ENCODE assay signal across 23 cellular contexts in the genomic region with DNA sequence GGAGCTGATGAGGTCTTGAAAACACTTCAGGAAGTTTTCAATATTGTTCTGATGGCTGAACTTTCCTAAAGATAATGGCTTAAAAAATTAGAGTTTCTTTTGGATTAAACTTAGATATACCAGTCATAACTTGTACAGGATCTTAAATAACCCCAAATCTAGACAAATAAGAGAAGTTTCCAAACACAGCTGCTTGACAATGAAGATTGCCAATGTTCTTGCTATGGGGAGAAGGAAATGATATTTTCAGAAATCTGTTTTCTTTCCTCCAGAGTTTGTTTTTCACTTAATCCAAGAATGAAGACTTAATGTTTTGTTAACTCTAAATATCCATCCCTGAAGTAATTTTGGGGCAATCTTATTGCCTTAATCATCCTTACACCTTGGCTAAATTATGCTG. TPM values are rescaled to one million over a fixed set of nuclear protein-coding genes. Genes with fewer than 3 reads are reported as not detected.
DNase-seq lines count a peak whose midpoint lies in the region; ATAC-seq and TF ChIP-seq lines count a peak whose summit lies in the region.
"Had no signal": no experiment of that assay in that cellular context is flagged by ENCODE, and none has a peak within 500 bp of the region (broad histone marks: within the 10 kb centered on the region; RNA-seq: fewer than 3 reads in every experiment).

No MANE protein-coding gene starts in this region.

- no peak overlapping the region for H3K9ac ChIP-seq in muscle layer of colon (ENCODE audit: low read length)

- peak overlapping the region; percentile 43 for H3K27ac ChIP-seq in muscle layer of colon (ENCODE audit: low read depth, low read length)
- peak overlapping the region in 4 of 5 donors; percentile 34 to 65 (median 48) for H3K27ac ChIP-seq in stomach
- H3K27ac ChIP-seq: C4-2B, PC-9, thyroid gland had no signal

- H3K4me1 ChIP-seq in muscle layer of colon (ENCODE audit: insufficient read depth, low read length) (no peaks in the 10 kb centered on the region), stomach (no peaks in the 10 kb centered on the region)
- H3K4me1 ChIP-seq: Caco-2, thyroid gland had no signal

- no peak for TF ChIP-seq EP300 in stomach (IDR thresholded peaks at IDR 0.05)

- H3K27me3 ChIP-seq in muscle layer of colon (ENCODE audit: control insufficient read depth in 1 of 2, insufficient read depth in 2 of 2, low read length in 2 of 2): no peaks in the 10 kb centered on the region
- H3K27me3 ChIP-seq in stomach: no peaks in the 10 kb centered on the region
- H3K27me3 ChIP-seq: thyroid gland had no signal

- H3K4me3 ChIP-seq in muscle layer of colon (ENCODE audit: low read depth in 1 of 2, low read length in 2 of 2): no peak overlapping the region
- no peak overlapping the region for H3K4me3 ChIP-seq in stomach
- H3K4me3 ChIP-seq: PC-9, thyroid gland had no signal

- DNase-seq in Right ventricle myocardium superior: no peak
- DNase-seq in cardiac septum (ENCODE audit: low spot score): no peak
- no peak for DNase-seq in stomach
- DNase-seq in islet precursor cell: no peak
- no peak for DNase-seq in NCI-H2029 treated with DMSO at 0.1 percent for 48 hours (lab: John Stamatoyannopoulos, UW)
- no peak for DNase-seq in NCI-H524 treated with DMSO at 0.1 percent for 48 hours (lab: John Stamatoyannopoulos, UW)
- DNase-seq: 8988T; activated CD4-positive, alpha-beta T cell treated with anti-CD3 and anti-CD28 coated beads for 36 hours; activated CD8-positive, alpha-beta T cell treated with anti-CD3 and anti-CD28 coated beads, Interleukin-2, amount 10 ng/mL, durations not matched to agents 7 days and 5 days; amniotic stem cell; Caco-2; natural killer cell; NCI-H1417 treated with DMSO at 0.1 percent for 48 hours; NCI-H69; occipital lobe; PC-9; SHP77 treated with DMSO at 0.1 percent for 48 hours; stimulated activated CD4-positive, alpha-beta T cell treated with anti-CD3 and anti-CD28 coated beads, Interleukin-1b, Interleukin-23, amount 100 ng/mL, for 48 hours; stimulated activated naive CD8-positive, alpha-beta T cell treated with anti-CD3 and anti-CD28 coated beads, Interleukin-15, Interleukin-2, amounts not matched to agents 100 U/mL and 50 U/mL, for 24 hours; thyroid gland had no signal

- H3K36me3 ChIP-seq in muscle layer of colon (ENCODE audit: insufficient read depth, low read length) (no peaks in the 10 kb centered on the region), stomach (no peaks in the 10 kb centered on the region)
- H3K36me3 ChIP-seq: thyroid gland had no signal

- TF ChIP-seq POLR2A in stomach (IDR thresholded peaks at IDR 0.05): no peak

- intact Hi-C loops in Right ventricle myocardium superior (cut with DNase I) (no loop called here), cardiac septum (cut with DNase I) (no loop called here), stomach (cut with DNase I; ENCODE audit: low total_unique reads) (no loop called here)

- peak; percentile 55 for ATAC-seq in Right ventricle myocardium superior (ENCODE audit: poor library complexity)
- no peak for ATAC-seq in GM19463 (IDR thresholded peaks at IDR 0.05; ENCODE audit: unreplicated experiment)
- ATAC-seq: activated CD4-positive, alpha-beta T cell treated with anti-CD3 and anti-CD28 coated beads for 36 hours; activated CD8-positive, alpha-beta T cell treated with anti-CD3 and anti-CD28 coated beads, Interleukin-2, amount 10 ng/mL, durations not matched to agents 7 days and 5 days; natural killer cell; stimulated activated naive CD8-positive, alpha-beta T cell treated with anti-CD3 and anti-CD28 coated beads, Interleukin-15, Interleukin-2, amounts not matched to agents 100 U/mL and 50 U/mL, for 24 hours had no signal

- H3K9me3 ChIP-seq in muscle layer of colon (ENCODE audit: low read length) (no peaks in the 10 kb centered on the region), stomach (no peaks in the 10 kb centered on the region)
- H3K9me3 ChIP-seq: Caco-2, thyroid gland had no signal

- no peak for TF ChIP-seq CTCF in stomach (IDR thresholded peaks at IDR 0.05)

RNA-seq across cellular contexts. Expression of a gene that starts 54.5 kb away (rescaled TPM):
- total RNA-seq in Right ventricle myocardium superior (391 TPM), cardiac septum (554 TPM), stomach (100 to 1,000 TPM; 155 to 475 (median 267) TPM)
- polyA plus RNA-seq in stomach: 10 to 100 TPM; 28.7 to 33.6 (median 29.6) TPM
